1 cellular context compared by ENCODE assay signal in genomic region chr2:47510745-47511144, GRCh38.
TF ChIP-seq lines count a peak whose summit lies in the region.

No MANE protein-coding gene starts in this region.

TF ChIP-seq in SK-N-SH, 30 proteins besides CTCF, POLR2A, EP300 and RAD21:
- TF ChIP-seq, protein P1, sequence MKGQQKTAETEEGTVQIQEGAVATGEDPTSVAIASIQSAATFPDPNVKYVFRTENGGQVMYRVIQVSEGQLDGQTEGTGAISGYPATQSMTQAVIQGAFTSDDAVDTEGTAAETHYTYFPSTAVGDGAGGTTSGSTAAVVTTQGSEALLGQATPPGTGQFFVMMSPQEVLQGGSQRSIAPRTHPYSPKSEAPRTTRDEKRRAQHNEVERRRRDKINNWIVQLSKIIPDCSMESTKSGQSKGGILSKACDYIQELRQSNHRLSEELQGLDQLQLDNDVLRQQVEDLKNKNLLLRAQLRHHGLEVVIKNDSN (IDR thresholded peaks at IDR 0.05; ENCODE audit: borderline replicate concordance, low read depth): no peak
- no peak for TF ChIP-seq NRF1 (IDR thresholded peaks at IDR 0.05; ENCODE audit: low read depth, low read length)
- TF ChIP-seq FOXM1 (IDR thresholded peaks at IDR 0.05; ENCODE audit: low read depth): no peak
- no peak for TF ChIP-seq FOXJ3 (CRISPR knock-in tag; IDR thresholded peaks at IDR 0.05)
- no peak for TF ChIP-seq GABPA (IDR thresholded peaks at IDR 0.05; ENCODE audit: low read depth)
- TF ChIP-seq CHD2 (IDR thresholded peaks at IDR 0.05; ENCODE audit: low read length, partially characterized antibody): no peak
- TF ChIP-seq TAF1 (IDR thresholded peaks at IDR 0.05; ENCODE audit: borderline replicate concordance, low read depth, low read length): no peak
- TF ChIP-seq JUND (IDR thresholded peaks at IDR 0.05): no peak
- TF ChIP-seq MXI1 (IDR thresholded peaks at IDR 0.05; ENCODE audit: low read depth, low read length): no peak
- TF ChIP-seq EZH2phosphoT487 (IDR thresholded peaks at IDR 0.05; ENCODE audit: borderline replicate concordance, low read depth): no peak
- no peak for TF ChIP-seq IRF3 (IDR thresholded peaks at IDR 0.05; ENCODE audit: low read depth, low read length)
- TF ChIP-seq RFX5 (IDR thresholded peaks at IDR 0.05; ENCODE audit: low read length): no peak
- TF ChIP-seq, protein P2, sequence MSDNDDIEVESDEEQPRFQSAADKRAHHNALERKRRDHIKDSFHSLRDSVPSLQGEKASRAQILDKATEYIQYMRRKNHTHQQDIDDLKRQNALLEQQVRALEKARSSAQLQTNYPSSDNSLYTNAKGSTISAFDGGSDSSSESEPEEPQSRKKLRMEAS (IDR thresholded peaks at IDR 0.05; ENCODE audit: low read depth): no peak
- no peak for TF ChIP-seq SMC3 (IDR thresholded peaks at IDR 0.05; ENCODE audit: low read depth, low read length)
- no peak for TF ChIP-seq SIN3A (IDR thresholded peaks at IDR 0.05; ENCODE audit: borderline replicate concordance, low read depth, low read length)
- no peak for TF ChIP-seq ELF1 (IDR thresholded peaks at IDR 0.05)
